ENCODE assay signal across 8 cellular contexts in the genomic region with DNA sequence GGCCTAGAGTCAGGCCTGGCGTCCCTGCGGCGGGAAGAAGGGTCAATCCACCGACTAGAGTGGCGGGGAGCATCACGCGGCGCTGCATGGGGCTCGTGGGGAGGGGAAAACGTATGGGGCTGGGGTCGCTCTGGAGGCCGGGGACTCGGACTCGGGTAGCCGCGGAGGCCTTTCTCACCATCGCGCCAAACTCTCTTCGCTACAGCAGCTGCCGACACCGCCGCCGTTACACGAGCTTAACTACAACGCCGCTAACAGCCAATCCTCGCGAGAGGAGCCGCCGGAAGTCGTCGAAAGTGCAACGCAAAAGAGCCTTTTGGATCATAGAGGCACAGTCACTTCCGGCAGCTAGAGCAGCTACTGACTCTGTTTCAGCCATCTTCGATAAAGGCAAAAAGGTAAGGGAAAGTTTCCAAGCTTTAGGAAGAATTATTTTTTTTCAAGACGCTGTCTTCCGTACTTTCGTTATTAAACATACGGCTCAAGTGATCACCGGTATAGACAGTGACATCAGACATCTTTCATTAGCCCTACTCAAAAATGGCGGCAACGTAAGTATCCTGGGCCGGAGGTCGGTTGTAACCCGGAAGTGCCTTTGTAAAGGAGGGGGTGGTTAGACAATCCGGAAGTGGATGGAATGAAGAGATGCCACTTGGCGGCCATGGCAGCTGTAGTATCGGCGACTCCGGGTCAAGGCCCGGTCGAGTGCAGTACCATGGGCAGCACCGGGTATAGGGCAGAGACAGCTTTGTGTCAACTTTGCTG. TPM values are rescaled to one million over a fixed set of nuclear protein-coding genes. Genes with fewer than 3 reads are reported as not detected.
A peak's percentile ranks its signal among the peaks of the same experiment; 100 is the strongest.
DNase-seq lines count a peak whose midpoint lies in the region; ATAC-seq and TF ChIP-seq lines count a peak whose summit lies in the region.

TSS of gene ERH (minus strand) at position 247 of the 765 bp plus-strand sequence. CDS start at position 181, 66 bp downstream.
TSS of gene SLC39A9 (plus strand) at position 640 of the 765 bp plus-strand sequence. CDS start 678 bp downstream, outside the sequence.

- no peak for TF ChIP-seq CTCF in AG10803 (conservative IDR thresholded peaks at IDR 0.05; ENCODE audit: low read length)

- H3K4me3 ChIP-seq in AG10803 (ENCODE audit: low read length), result peak within 1 kb of the TSS; percentile 81

- ATAC-seq in GM19043 (IDR thresholded peaks at IDR 0.05; ENCODE audit: low read depth, unreplicated experiment), result peak; percentile 80
- peak; percentile 87 for ATAC-seq in HG03378 (IDR thresholded peaks at IDR 0.05; ENCODE audit: unreplicated experiment)

- DNase-seq in AG10803 (ENCODE audit: low read depth), result peak; percentile 97
- DNase-seq in NCI-H460 (ENCODE audit: extremely low read depth, low read depth), result peak; percentile 97
- peak; percentile 90 for DNase-seq in activated CD4-positive, CD25-positive, alpha-beta regulatory T cell treated with anti-CD3 and anti-CD28 coated beads, Interleukin-2, amount 50 U/mL, for 72 hours
- peak; percentile 74 to 95 for DNase-seq in cerebellar nuclear complex (lab: John Stamatoyannopoulos, UW)
- peak; percentile 97 for DNase-seq in islet precursor cell
- peak; percentile 81 to 88 (median 88) for DNase-seq in stimulated activated CD4-positive, alpha-beta T cell treated with anti-CD3 and anti-CD28 coated beads, Interleukin-12 subunit alpha, Interleukin-12 subunit beta, amount 100 ng/mL, for 48 hours (ENCODE audit: low read depth in 2 of 3, low spot score in 1 of 3)

RNA-seq across cellular contexts. Expression of gene ERH, which starts in this region (rescaled TPM):
- total RNA-seq in NCI-H460 (2014; rRNA removed; shearing (Covaris generic)), result 137 and 169 TPM in 2 replicates
- polyA plus RNA-seq in NCI-H460 (2014; cell fraction: nucleus; rRNA removed), result 102 and 107 TPM in 2 replicates

RNA-seq across cellular contexts. Expression of gene SLC39A9, which starts in this region (rescaled TPM):
- 126 and 137 TPM in 2 replicates for total RNA-seq in NCI-H460 (2014; rRNA removed; shearing (Covaris generic))
- 74.6 and 107 TPM in 2 replicates for polyA plus RNA-seq in NCI-H460 (2014; cell fraction: nucleus; rRNA removed)

Comparison
In these comparisons a context has a peak if more than half of its experiments do, and no peak if none do; other contexts are left out.
1. Peak in every context shown above with its lines: DNase-seq, ATAC-seq and H3K4me3 ChIP-seq.